Comparison of ENCODE assay signal across 1 cellular context in the genomic region with DNA sequence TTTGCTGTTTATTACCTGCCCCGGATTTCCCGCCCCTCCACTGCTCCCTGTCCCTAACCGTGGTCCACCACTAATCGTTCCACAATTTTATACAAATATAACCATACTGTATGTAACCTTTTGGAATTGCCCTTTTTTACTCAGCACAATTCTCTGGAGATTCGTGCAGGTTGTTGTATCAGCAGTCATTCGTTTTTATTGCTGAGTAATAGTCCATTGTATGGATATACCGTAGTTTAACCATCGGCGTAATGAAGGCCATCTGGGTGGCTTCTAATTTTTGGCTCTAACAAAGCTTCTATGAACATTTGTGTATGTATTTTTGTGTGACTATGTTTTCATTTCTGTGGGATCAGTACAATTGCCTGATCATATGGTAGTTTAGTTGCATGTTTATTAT.
TF ChIP-seq lines count a peak whose summit lies in the region.

No MANE protein-coding gene starts in this region.

TF ChIP-seq in K562, 482 proteins besides CTCF, POLR2A, EP300 and RAD21:
- TF ChIP-seq NFE2 (IDR thresholded peaks at IDR 0.05; ENCODE audit: low read depth) (peak; percentile 20; the same call in 1 of the 2 replicates), CCNT2 (IDR thresholded peaks at IDR 0.05; ENCODE audit: borderline replicate concordance, extremely low read depth, insufficient read length, low read depth, low read length) (no peak), ZNF146 (CRISPR knock-in tag; IDR thresholded peaks at IDR 0.05; ENCODE audit: unreplicated experiment) (peak; percentile 51), BRD4 (IDR thresholded peaks at IDR 0.05) (no peak), ZNF780A (CRISPR knock-in tag; IDR thresholded peaks at IDR 0.05) (no peak), XRCC4 (IDR thresholded peaks at IDR 0.05; ENCODE audit: extremely low read depth, insufficient read depth, insufficient read length) (no peak), ZNF551 (CRISPR knock-in tag; IDR thresholded peaks at IDR 0.05) (no peak), ARNT (IDR thresholded peaks at IDR 0.05) (no peak), YBX1 (IDR thresholded peaks at IDR 0.05) (no peak), CBX3 (IDR thresholded peaks at IDR 0.05; ENCODE audit: borderline replicate concordance in 1 of 2, low read length in 2 of 2) (peak in 1 of 2 experiments; percentile 76; a peak in 1 of 3 replicates), PRPF4 (IDR thresholded peaks at IDR 0.05; ENCODE audit: insufficient read depth, low read depth, low read length, poor library complexity, severe bottlenecking) (no peak), ATF7 (IDR thresholded peaks at IDR 0.05) (no peak), CEBPG (CRISPR knock-in tag; IDR thresholded peaks at IDR 0.05) (no peak), CEBPG (tag; conservative IDR thresholded peaks at IDR 0.05 in 1 of 2, IDR thresholded peaks at IDR 0.05 in 1 of 2) (no peak), ZNF444 (CRISPR knock-in tag; IDR thresholded peaks at IDR 0.05) (no peak), KAT8 (IDR thresholded peaks at IDR 0.05; ENCODE audit: low read depth) (no peak), TRIM28 (IDR thresholded peaks at IDR 0.05) (0 out of 2 replicates have a peak, but pooled peaks have one; percentile 61), GATA2 (CRISPR knock-in tag; IDR thresholded peaks at IDR 0.05) (no peak), HDAC1 (IDR thresholded peaks at IDR 0.05) (no peak), LCOR (CRISPR knock-in tag; IDR thresholded peaks at IDR 0.05) (no peak), ZNF707 (CRISPR knock-in tag; conservative IDR thresholded peaks at IDR 0.05) (no peak), KDM2B (CRISPR knock-in tag; IDR thresholded peaks at IDR 0.05) (no peak), XRCC5 (IDR thresholded peaks at IDR 0.05; ENCODE audit: low read depth, low read length) (no peak), ERF (CRISPR knock-in tag; IDR thresholded peaks at IDR 0.05) (no peak), ZNF316 (IDR thresholded peaks at IDR 0.05) (peak; percentile 29; the same call in 1 of the 2 replicates), KAT2B (IDR thresholded peaks at IDR 0.05; ENCODE audit: low read depth, low read length) (no peak), ARHGAP35 (IDR thresholded peaks at IDR 0.05; ENCODE audit: partially characterized antibody) (no peak), ZNF143 (CRISPR knock-in tag; IDR thresholded peaks at IDR 0.05) (no peak), MCM2 (IDR thresholded peaks at IDR 0.05; ENCODE audit: low read depth) (no peak), CBFB (CRISPR knock-in tag; IDR thresholded peaks at IDR 0.05) (no peak), ZNF282 (CRISPR knock-in tag; IDR thresholded peaks at IDR 0.05) (no peak), COPS2 (conservative IDR thresholded peaks at IDR 0.05) (no peak), MAFG (tag; conservative IDR thresholded peaks at IDR 0.05) (0 out of 2 replicates have a peak, but pooled peaks have one; percentile 35), ZNF239 (CRISPR knock-in tag; IDR thresholded peaks at IDR 0.05) (no peak), RUNX1 (IDR thresholded peaks at IDR 0.05; ENCODE audit: low read depth) (no peak), MIER1 (IDR thresholded peaks at IDR 0.05; ENCODE audit: low read depth) (no peak), SRSF1 (IDR thresholded peaks at IDR 0.05; ENCODE audit: low read depth, low read length) (no peak), PHF8 (IDR thresholded peaks at IDR 0.05; ENCODE audit: borderline replicate concordance, low read length) (no peak)
- TF ChIP-seq, protein P1, sequence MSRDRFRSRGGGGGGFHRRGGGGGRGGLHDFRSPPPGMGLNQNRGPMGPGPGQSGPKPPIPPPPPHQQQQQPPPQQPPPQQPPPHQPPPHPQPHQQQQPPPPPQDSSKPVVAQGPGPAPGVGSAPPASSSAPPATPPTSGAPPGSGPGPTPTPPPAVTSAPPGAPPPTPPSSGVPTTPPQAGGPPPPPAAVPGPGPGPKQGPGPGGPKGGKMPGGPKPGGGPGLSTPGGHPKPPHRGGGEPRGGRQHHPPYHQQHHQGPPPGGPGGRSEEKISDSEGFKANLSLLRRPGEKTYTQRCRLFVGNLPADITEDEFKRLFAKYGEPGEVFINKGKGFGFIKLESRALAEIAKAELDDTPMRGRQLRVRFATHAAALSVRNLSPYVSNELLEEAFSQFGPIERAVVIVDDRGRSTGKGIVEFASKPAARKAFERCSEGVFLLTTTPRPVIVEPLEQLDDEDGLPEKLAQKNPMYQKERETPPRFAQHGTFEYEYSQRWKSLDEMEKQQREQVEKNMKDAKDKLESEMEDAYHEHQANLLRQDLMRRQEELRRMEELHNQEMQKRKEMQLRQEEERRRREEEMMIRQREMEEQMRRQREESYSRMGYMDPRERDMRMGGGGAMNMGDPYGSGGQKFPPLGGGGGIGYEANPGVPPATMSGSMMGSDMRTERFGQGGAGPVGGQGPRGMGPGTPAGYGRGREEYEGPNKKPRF (IDR thresholded peaks at IDR 0.05; ENCODE audit: low read depth, low read length) = no peak
- TF ChIP-seq, protein P2, sequence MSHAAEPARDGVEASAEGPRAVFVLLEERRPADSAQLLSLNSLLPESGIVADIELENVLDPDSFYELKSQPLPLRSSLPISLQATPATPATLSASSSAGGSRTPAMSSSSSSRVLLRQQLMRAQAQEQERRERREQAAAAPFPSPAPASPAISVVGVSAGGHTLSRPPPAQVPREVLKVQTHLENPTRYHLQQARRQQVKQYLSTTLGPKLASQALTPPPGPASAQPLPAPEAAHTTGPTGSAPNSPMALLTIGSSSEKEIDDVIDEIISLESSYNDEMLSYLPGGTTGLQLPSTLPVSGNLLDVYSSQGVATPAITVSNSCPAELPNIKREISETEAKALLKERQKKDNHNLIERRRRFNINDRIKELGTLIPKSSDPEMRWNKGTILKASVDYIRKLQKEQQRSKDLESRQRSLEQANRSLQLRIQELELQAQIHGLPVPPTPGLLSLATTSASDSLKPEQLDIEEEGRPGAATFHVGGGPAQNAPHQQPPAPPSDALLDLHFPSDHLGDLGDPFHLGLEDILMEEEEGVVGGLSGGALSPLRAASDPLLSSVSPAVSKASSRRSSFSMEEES (CRISPR knock-in tag; IDR thresholded peaks at IDR 0.05) = no peak
- TF ChIP-seq, protein P3, sequence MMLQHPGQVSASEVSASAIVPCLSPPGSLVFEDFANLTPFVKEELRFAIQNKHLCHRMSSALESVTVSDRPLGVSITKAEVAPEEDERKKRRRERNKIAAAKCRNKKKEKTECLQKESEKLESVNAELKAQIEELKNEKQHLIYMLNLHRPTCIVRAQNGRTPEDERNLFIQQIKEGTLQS (IDR thresholded peaks at IDR 0.05) = no peak
- TF ChIP-seq, protein P3 (CRISPR knock-in tag; conservative IDR thresholded peaks at IDR 0.05) = no peak
- TF ChIP-seq, protein P4, sequence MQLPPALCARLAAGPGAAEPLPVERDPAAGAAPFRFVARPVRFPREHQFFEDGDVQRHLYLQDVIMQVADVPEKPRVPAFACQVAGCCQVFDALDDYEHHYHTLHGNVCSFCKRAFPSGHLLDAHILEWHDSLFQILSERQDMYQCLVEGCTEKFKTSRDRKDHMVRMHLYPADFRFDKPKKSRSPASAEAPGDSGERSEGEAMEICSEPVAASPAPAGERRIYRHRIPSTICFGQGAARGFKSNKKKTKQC (CRISPR knock-in tag; IDR thresholded peaks at IDR 0.05) = no peak
- TF ChIP-seq, protein P5, sequence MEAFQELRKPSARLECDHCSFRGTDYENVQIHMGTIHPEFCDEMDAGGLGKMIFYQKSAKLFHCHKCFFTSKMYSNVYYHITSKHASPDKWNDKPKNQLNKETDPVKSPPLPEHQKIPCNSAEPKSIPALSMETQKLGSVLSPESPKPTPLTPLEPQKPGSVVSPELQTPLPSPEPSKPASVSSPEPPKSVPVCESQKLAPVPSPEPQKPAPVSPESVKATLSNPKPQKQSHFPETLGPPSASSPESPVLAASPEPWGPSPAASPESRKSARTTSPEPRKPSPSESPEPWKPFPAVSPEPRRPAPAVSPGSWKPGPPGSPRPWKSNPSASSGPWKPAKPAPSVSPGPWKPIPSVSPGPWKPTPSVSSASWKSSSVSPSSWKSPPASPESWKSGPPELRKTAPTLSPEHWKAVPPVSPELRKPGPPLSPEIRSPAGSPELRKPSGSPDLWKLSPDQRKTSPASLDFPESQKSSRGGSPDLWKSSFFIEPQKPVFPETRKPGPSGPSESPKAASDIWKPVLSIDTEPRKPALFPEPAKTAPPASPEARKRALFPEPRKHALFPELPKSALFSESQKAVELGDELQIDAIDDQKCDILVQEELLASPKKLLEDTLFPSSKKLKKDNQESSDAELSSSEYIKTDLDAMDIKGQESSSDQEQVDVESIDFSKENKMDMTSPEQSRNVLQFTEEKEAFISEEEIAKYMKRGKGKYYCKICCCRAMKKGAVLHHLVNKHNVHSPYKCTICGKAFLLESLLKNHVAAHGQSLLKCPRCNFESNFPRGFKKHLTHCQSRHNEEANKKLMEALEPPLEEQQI (IDR thresholded peaks at IDR 0.05) = no peak
- TF ChIP-seq, protein P6, sequence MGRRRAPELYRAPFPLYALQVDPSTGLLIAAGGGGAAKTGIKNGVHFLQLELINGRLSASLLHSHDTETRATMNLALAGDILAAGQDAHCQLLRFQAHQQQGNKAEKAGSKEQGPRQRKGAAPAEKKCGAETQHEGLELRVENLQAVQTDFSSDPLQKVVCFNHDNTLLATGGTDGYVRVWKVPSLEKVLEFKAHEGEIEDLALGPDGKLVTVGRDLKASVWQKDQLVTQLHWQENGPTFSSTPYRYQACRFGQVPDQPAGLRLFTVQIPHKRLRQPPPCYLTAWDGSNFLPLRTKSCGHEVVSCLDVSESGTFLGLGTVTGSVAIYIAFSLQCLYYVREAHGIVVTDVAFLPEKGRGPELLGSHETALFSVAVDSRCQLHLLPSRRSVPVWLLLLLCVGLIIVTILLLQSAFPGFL (CRISPR knock-in tag; IDR thresholded peaks at IDR 0.05) = no peak
- TF ChIP-seq, protein P7, sequence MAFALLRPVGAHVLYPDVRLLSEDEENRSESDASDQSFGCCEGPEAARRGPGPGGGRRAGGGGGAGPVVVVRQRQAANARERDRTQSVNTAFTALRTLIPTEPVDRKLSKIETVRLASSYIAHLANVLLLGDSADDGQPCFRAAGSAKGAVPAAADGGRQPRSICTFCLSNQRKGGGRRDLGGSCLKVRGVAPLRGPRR (CRISPR knock-in tag; IDR thresholded peaks at IDR 0.05) = no peak
- TF ChIP-seq, protein P8, sequence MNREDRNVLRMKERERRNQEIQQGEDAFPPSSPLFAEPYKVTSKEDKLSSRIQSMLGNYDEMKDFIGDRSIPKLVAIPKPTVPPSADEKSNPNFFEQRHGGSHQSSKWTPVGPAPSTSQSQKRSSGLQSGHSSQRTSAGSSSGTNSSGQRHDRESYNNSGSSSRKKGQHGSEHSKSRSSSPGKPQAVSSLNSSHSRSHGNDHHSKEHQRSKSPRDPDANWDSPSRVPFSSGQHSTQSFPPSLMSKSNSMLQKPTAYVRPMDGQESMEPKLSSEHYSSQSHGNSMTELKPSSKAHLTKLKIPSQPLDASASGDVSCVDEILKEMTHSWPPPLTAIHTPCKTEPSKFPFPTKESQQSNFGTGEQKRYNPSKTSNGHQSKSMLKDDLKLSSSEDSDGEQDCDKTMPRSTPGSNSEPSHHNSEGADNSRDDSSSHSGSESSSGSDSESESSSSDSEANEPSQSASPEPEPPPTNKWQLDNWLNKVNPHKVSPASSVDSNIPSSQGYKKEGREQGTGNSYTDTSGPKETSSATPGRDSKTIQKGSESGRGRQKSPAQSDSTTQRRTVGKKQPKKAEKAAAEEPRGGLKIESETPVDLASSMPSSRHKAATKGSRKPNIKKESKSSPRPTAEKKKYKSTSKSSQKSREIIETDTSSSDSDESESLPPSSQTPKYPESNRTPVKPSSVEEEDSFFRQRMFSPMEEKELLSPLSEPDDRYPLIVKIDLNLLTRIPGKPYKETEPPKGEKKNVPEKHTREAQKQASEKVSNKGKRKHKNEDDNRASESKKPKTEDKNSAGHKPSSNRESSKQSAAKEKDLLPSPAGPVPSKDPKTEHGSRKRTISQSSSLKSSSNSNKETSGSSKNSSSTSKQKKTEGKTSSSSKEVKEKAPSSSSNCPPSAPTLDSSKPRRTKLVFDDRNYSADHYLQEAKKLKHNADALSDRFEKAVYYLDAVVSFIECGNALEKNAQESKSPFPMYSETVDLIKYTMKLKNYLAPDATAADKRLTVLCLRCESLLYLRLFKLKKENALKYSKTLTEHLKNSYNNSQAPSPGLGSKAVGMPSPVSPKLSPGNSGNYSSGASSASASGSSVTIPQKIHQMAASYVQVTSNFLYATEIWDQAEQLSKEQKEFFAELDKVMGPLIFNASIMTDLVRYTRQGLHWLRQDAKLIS (CRISPR knock-in tag; IDR thresholded peaks at IDR 0.05) = no peak
